Comparison of ENCODE assay signal across 12 cellular contexts in the genomic region with DNA sequence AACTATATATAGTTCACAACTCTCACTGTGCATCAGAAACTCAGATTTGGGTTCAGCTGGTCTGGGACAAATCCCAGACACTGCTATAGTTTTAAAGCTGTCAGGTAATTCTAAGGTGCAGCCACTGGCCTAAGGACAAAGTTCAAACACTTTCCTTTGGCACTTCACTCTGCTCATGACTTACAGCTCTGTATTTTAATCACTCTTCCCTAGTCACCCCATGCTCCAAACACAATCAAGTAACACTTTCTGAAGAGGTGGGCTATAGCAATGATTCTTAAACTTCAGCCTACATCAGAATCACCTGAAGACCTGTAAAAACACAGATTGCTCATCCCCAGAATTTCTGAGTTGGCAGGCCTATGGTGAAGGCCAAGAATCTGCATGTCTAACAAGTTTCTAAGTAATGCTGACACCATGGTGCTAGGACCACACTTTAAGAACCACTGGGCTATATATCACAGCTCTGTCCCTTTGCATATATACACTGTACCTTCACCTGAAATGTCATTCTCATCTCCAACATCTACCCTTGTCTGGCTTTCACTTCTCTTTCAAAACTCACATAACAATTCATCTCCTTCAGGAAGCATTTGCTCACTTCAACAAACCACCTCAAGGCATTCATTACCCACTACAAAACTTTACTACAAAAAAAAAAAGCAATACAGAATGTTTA. TPM values are rescaled to one million over a fixed set of nuclear protein-coding genes. Genes with fewer than 3 reads are reported as not detected.
DNase-seq lines count a peak whose midpoint lies in the region; ATAC-seq and TF ChIP-seq lines count a peak whose summit lies in the region.
"Had no signal": no experiment of that assay in that cellular context is flagged by ENCODE, and none has a peak within 500 bp of the region (broad histone marks: within the 10 kb centered on the region; RNA-seq: fewer than 3 reads in every experiment).

No MANE protein-coding gene starts in this region.

- dilution Hi-C loops in IMR-90 (cut with HindIII; ENCODE audit: low sequenced_read_pairs, unreplicated experiment) = no loop called here

- TF ChIP-seq EP300 in esophagus muscularis mucosa (IDR thresholded peaks at IDR 0.05) = no peak

- no peak overlapping the region for H3K9ac ChIP-seq in IMR-90 (ENCODE audit: low read depth, low read length)

- H3K9me3 ChIP-seq in IMR-90 (ENCODE audit: control insufficient read depth, insufficient read depth, low read length) (no peaks in the 10 kb centered on the region), BE2C (no peaks in the 10 kb centered on the region), esophagus muscularis mucosa (no peaks in the 10 kb centered on the region)
- H3K9me3 ChIP-seq: stomach had no signal

- in situ Hi-C loops in IMR-90 (cut with MboI; ENCODE audit: low sequenced_read_pairs) = no loop called here

- peaks cover 38 to 78% of the 10 kb centered on the region in 2 experiments for H3K79me1 ChIP-seq in IMR-90 (ENCODE audit: low read depth in 1 of 2, low read length in 2 of 2)

- H3K4me1 Mint-ChIP-seq in naive thymus-derived CD8-positive, alpha-beta T cell = peaks cover 27 to 86% (median 76%) of the 10 kb centered on the region in 4 donors

- no peak overlapping the region for H2AFZ ChIP-seq in IMR-90 (replicated peaks; ENCODE audit: low read length, poor library complexity)

- H3K23ac ChIP-seq in IMR-90 (ENCODE audit: low read depth, low read length) = peak overlapping the region; percentile 13

- no peak overlapping the region for H4K5ac ChIP-seq in IMR-90 (ENCODE audit: low read depth, low read length)

- no peaks in the 10 kb centered on the region for H3K27me3 Mint-ChIP-seq in naive thymus-derived CD8-positive, alpha-beta T cell

- ATAC-seq in GM18858 (IDR thresholded peaks at IDR 0.05; ENCODE audit: unreplicated experiment) (peak; percentile 55), GM21529 (IDR thresholded peaks at IDR 0.05; ENCODE audit: unreplicated experiment) (peak; percentile 76), IMR-90 (ENCODE audit: low read depth) (no peak), Right ventricle myocardium inferior (no peak)
- ATAC-seq in naive thymus-derived CD8-positive, alpha-beta T cell = peak; percentile 28 to 42

- no peaks in the 10 kb centered on the region for H3K36me3 Mint-ChIP-seq in naive thymus-derived CD8-positive, alpha-beta T cell

- no peak overlapping the region for H3K56ac ChIP-seq in IMR-90 (ENCODE audit: extremely low read depth, insufficient read depth, low read length)

- TF ChIP-seq CTCF in IMR-90 (conservative IDR thresholded peaks at IDR 0.05; ENCODE audit: low read depth, low read length) (no peak), BE2C (IDR thresholded peaks at IDR 0.05; ENCODE audit: low read depth, low read length) (no peak), esophagus muscularis mucosa (IDR thresholded peaks at IDR 0.05) (no peak)

- peak overlapping the region in 6 of 10 donors; percentile 0 to 16 (median 2) for H3K27ac Mint-ChIP-seq in naive thymus-derived CD8-positive, alpha-beta T cell

- no peak overlapping the region for H2BK5ac ChIP-seq in IMR-90 (ENCODE audit: low read depth, low read length, poor library complexity, severe bottlenecking)

- BruUV-seq in IMR-90 (replicated peaks; lab: Mats Ljungman, UMichigan) = no TSS peak

- no peak overlapping the region for H2AK5ac ChIP-seq in IMR-90 (ENCODE audit: low read depth, low read length)

- H3K9me1 ChIP-seq in IMR-90 (ENCODE audit: insufficient read depth, low read length) = peaks cover 8% of the 10 kb centered on the region; the same call in 1 of the 2 replicates

- H4K8ac ChIP-seq in IMR-90 (ENCODE audit: low read depth in 2 of 2, low read length in 2 of 2) = no peak overlapping the region

- no peak overlapping the region for H3K4ac ChIP-seq in IMR-90 (ENCODE audit: low read depth, low read length)

- CTCF ChIA-PET in IMR-90 (lab: Yijun Ruan, JAX) = no interaction called here

- TF ChIP-seq RAD21 in IMR-90 (IDR thresholded peaks at IDR 0.05; ENCODE audit: low read length) = no peak

- H3K14ac ChIP-seq in IMR-90 (replicated peaks; ENCODE audit: low read depth, low read length) = no peak overlapping the region

- no peak overlapping the region for H2AK9ac ChIP-seq in IMR-90 (replicated peaks; ENCODE audit: low read depth, low read length, poor library complexity)

- H4K20me1 ChIP-seq in IMR-90 (ENCODE audit: insufficient read depth, low read length) = peaks cover 27% of the 10 kb centered on the region

- TF ChIP-seq POLR2A in IMR-90 (IDR thresholded peaks at IDR 0.05; ENCODE audit: low read depth, low read length) = no peak
- TF ChIP-seq POLR2A in esophagus muscularis mucosa (IDR thresholded peaks at IDR 0.05; ENCODE audit: low read depth) = no peak

- H3K27me3 ChIP-seq in IMR-90 (ENCODE audit: control insufficient read depth, insufficient read depth, low read length) (no peaks in the 10 kb centered on the region), BE2C (no peaks in the 10 kb centered on the region), esophagus muscularis mucosa (no peaks in the 10 kb centered on the region)
- H3K27me3 ChIP-seq: stomach had no signal

- POLR2A ChIA-PET in IMR-90 (lab: Charles Lee; ENCODE audit: unreplicated experiment) = no interaction called here
- POLR2A ChIA-PET in naive thymus-derived CD8-positive, alpha-beta T cell (lab: Charles Lee) = no interaction called here

- no peaks in the 10 kb centered on the region for H3K9me3 Mint-ChIP-seq in naive thymus-derived CD8-positive, alpha-beta T cell

- H3K36me3 ChIP-seq in IMR-90 (ENCODE audit: control insufficient read depth, insufficient read depth, low read length) (no peaks in the 10 kb centered on the region), BE2C (no peaks in the 10 kb centered on the region), esophagus muscularis mucosa (no peaks in the 10 kb centered on the region)
- H3K36me3 ChIP-seq: stomach had no signal

- no peak overlapping the region for H2BK15ac ChIP-seq in IMR-90 (ENCODE audit: low read depth, low read length)

- H3K18ac ChIP-seq in IMR-90 (ENCODE audit: low read depth, low read length) = no peak overlapping the region

- no peak overlapping the region for H2BK120ac ChIP-seq in IMR-90 (ENCODE audit: low read depth, low read length)

- no peak overlapping the region for H2BK20ac ChIP-seq in IMR-90 (ENCODE audit: low read depth, low read length)

- no peak overlapping the region for H3K27ac ChIP-seq in IMR-90 (ENCODE audit: insufficient read depth, low read length)
- H3K27ac ChIP-seq in esophagus muscularis mucosa (replicated peaks in 1 of 4) = no peak overlapping the region
- H3K27ac ChIP-seq: stomach had no signal

- H3K4me3 Mint-ChIP-seq in naive thymus-derived CD8-positive, alpha-beta T cell = peak overlapping the region in 7 of 10 donors; percentile 1 to 30 (median 21)

- no peak overlapping the region for H3K4me3 ChIP-seq in IMR-90 (ENCODE audit: insufficient read depth, low read depth, low read length)
- H3K4me3 ChIP-seq in BE2C (ENCODE audit: low read depth, low read length) = no peak overlapping the region
- H3K4me3 ChIP-seq in esophagus muscularis mucosa = no peak overlapping the region
- H3K4me3 ChIP-seq: lung, skin epidermis, stomach had no signal

- peaks cover 7% of the 10 kb centered on the region for H3K4me1 ChIP-seq in IMR-90 (ENCODE audit: control insufficient read depth, insufficient read depth, low read length)
- no peaks in the 10 kb centered on the region for H3K4me1 ChIP-seq in BE2C
- peaks cover 53 to 80% (median 64%) of the 10 kb centered on the region in 4 donors for H3K4me1 ChIP-seq in esophagus muscularis mucosa

- H4K91ac ChIP-seq in IMR-90 (ENCODE audit: insufficient read depth, low read depth, low read length) = no peak overlapping the region

- DNase-seq in IMR-90 (no peak), BE2C (no peak), esophagus muscularis mucosa (ENCODE audit: extremely low spot score) (no peak), Right ventricle myocardium inferior (ENCODE audit: missing footprints) (no peak)
- peak in 1 of 10 donors; percentile 22 for DNase-seq in naive thymus-derived CD8-positive, alpha-beta T cell
- no peak for DNase-seq in stimulated activated CD4-positive, alpha-beta T cell treated with anti-CD3 and anti-CD28 coated beads, Interleukin-2, amount 100 ng/mL, for 24 hours
- DNase-seq: NCI-H2081, stomach had no signal

- intact Hi-C loops in IMR-90 (cut with micrococcal nuclease) = no loop called here
- intact Hi-C loops in esophagus muscularis mucosa (cut with DNase I) = no loop called here
- intact Hi-C loops in Right ventricle myocardium inferior (cut with DNase I) = no loop called here

- no peak overlapping the region for H3K4me2 ChIP-seq in IMR-90 (ENCODE audit: low read depth, low read length)

TF ChIP-seq in IMR-90, 13 proteins besides CTCF, POLR2A, EP300 and RAD21:
- no peak for TF ChIP-seq CEBPB (IDR thresholded peaks at IDR 0.05; ENCODE audit: low read depth, low read length)
- TF ChIP-seq FOS (IDR thresholded peaks at IDR 0.05; ENCODE audit: low read depth, low read length) = no peak
- no peak for TF ChIP-seq SMC3 (IDR thresholded peaks at IDR 0.05; ENCODE audit: low read depth, low read length)
- no peak for TF ChIP-seq CHD1 (IDR thresholded peaks at IDR 0.05; ENCODE audit: low read depth, low read length)

RNA-seq across cellular contexts. Expression of a gene that starts 21.4 kb away (rescaled TPM):
- total RNA-seq in IMR-90 (2012; rRNA removed) (32.3 and 53.3 TPM in 2 replicates), esophagus muscularis mucosa (10 to 100 TPM; 32.6 to 44.0 (median 40.5) TPM), Right ventricle myocardium inferior (23.6 TPM)
- 7.9 and 9.6 TPM in 2 replicates for polyA plus RNA-seq in IMR-90 (2012; rRNA removed)
- 1.5 and 2.2 TPM in 2 replicates for polyA plus RNA-seq in IMR-90 (2012; cell fraction: cytosol; rRNA removed)
- polyA plus RNA-seq in IMR-90 (2012; cell fraction: nucleus; rRNA removed; ENCODE audit: low replicate concordance) = 1.3 and 8.4 TPM in 2 replicates
- total RNA-seq in naive thymus-derived CD8-positive, alpha-beta T cell = 10 to 100 TPM; 47.7 to 51.2 TPM
- polyA plus RNA-seq in naive thymus-derived CD8-positive, alpha-beta T cell = 10 to 100 TPM; 15.1 to 17.5 (median 16.9) TPM
- 10.4 TPM for polyA plus RNA-seq in BE2C (2012; ENCODE audit: insufficient read depth, insufficient read length, low read depth)

Comparison
In these comparisons a context has a peak if more than half of its experiments do, and no peak if none do; other contexts are left out.
1. ATAC-seq: peak in GM18858 (single experiment), GM21529 (single experiment) and naive thymus-derived CD8-positive, alpha-beta T cell (2 of 2); none in IMR-90 (single experiment) and Right ventricle myocardium inferior (single experiment).